Comparison of ENCODE assay signal across 12 cellular contexts in genomic region chr11:37504925-37505324, GRCh38.
DNase-seq lines count a peak whose midpoint lies in the region; ATAC-seq and TF ChIP-seq lines count a peak whose summit lies in the region.
"Had no signal": no experiment of that assay in that cellular context is flagged by ENCODE, and none has a peak within 500 bp of the region (broad histone marks: within the 10 kb centered on the region; RNA-seq: fewer than 3 reads in every experiment).

No MANE protein-coding gene starts in this region.

- H3K9me3 ChIP-seq in skeletal muscle satellite cell (replicated peaks; ENCODE audit: low read length) = no peaks in the 10 kb centered on the region

- ATAC-seq in SK-N-SH treated with all-trans-retinoic acid at 6 μM for 48 hours = peak; percentile 77
- ATAC-seq: activated T-helper 17 cell treated with anti-CD3 and anti-CD28 coated beads, Interleukin-2, amount 50 U/mL, for 72 hours had no signal

- CTCF ChIA-PET in activated CD4-positive, alpha-beta memory T cell treated with anti-CD3 and anti-CD28 coated beads, Interleukin-2, amount 10 ng/mL, durations not matched to agents 7 days and 5 days (lab: Charles Lee) = no interaction called here

- no peaks in the 10 kb centered on the region for H3K4me1 Mint-ChIP-seq in activated CD4-positive, alpha-beta memory T cell treated with anti-CD3 and anti-CD28 coated beads, Interleukin-2, amount 10 ng/mL, durations not matched to agents 7 days and 5 days
- H3K4me1 Mint-ChIP-seq in activated T-cell treated with anti-CD3 and anti-CD28 coated beads, Interleukin-2, amount 50 U/mL, for 24 hours (ENCODE audit: low read depth) = peaks cover 3% of the 10 kb centered on the region
- H3K4me1 Mint-ChIP-seq: activated T-helper 17 cell treated with anti-CD3 and anti-CD28 coated beads, Interleukin-2, amount 50 U/mL, for 72 hours had no signal

- H3K9me3 Mint-ChIP-seq in activated CD4-positive, alpha-beta memory T cell treated with anti-CD3 and anti-CD28 coated beads, Interleukin-2, amount 10 ng/mL, durations not matched to agents 7 days and 5 days = peaks cover 8% of the 10 kb centered on the region
- H3K9me3 Mint-ChIP-seq in activated T-cell treated with anti-CD3 and anti-CD28 coated beads, Interleukin-2, amount 50 U/mL, for 24 hours = peaks cover 14% of the 10 kb centered on the region
- H3K9me3 Mint-ChIP-seq: dendritic cell treated with granulocyte-macrophage colony-stimulating factor and Interleukin-4, amounts not matched to agents 40 ng/mL and 50 ng/mL, for 4 days had no signal

- no peak overlapping the region for H3K27ac Mint-ChIP-seq in activated CD4-positive, alpha-beta memory T cell treated with anti-CD3 and anti-CD28 coated beads, Interleukin-2, amount 10 ng/mL, durations not matched to agents 7 days and 5 days
- H3K27ac Mint-ChIP-seq in activated T-cell treated with anti-CD3 and anti-CD28 coated beads, Interleukin-2, amount 50 U/mL, for 24 hours = no peak overlapping the region
- H3K27ac Mint-ChIP-seq: activated T-helper 17 cell treated with anti-CD3 and anti-CD28 coated beads, Interleukin-2, amount 50 U/mL, for 72 hours; dendritic cell treated with granulocyte-macrophage colony-stimulating factor and Interleukin-4, amounts not matched to agents 40 ng/mL and 50 ng/mL, for 4 days had no signal

- H3K27me3 ChIP-seq in skeletal muscle satellite cell (ENCODE audit: control insufficient read depth, insufficient read depth, low read length) = no peaks in the 10 kb centered on the region

- no peaks in the 10 kb centered on the region for H3K27me3 Mint-ChIP-seq in activated CD4-positive, alpha-beta memory T cell treated with anti-CD3 and anti-CD28 coated beads, Interleukin-2, amount 10 ng/mL, durations not matched to agents 7 days and 5 days
- H3K27me3 Mint-ChIP-seq in activated T-cell treated with anti-CD3 and anti-CD28 coated beads, Interleukin-2, amount 50 U/mL, for 24 hours = no peaks in the 10 kb centered on the region
- H3K27me3 Mint-ChIP-seq: activated T-helper 17 cell treated with anti-CD3 and anti-CD28 coated beads, Interleukin-2, amount 50 U/mL, for 72 hours; dendritic cell treated with granulocyte-macrophage colony-stimulating factor and Interleukin-4, amounts not matched to agents 40 ng/mL and 50 ng/mL, for 4 days had no signal

- H3K36me3 Mint-ChIP-seq in activated CD4-positive, alpha-beta memory T cell treated with anti-CD3 and anti-CD28 coated beads, Interleukin-2, amount 10 ng/mL, durations not matched to agents 7 days and 5 days (ENCODE audit: low read depth) = no peaks in the 10 kb centered on the region
- no peaks in the 10 kb centered on the region for H3K36me3 Mint-ChIP-seq in activated T-cell treated with anti-CD3 and anti-CD28 coated beads, Interleukin-2, amount 50 U/mL, for 24 hours (ENCODE audit: low read depth)

- DNase-seq in HPDE6-E6E7 (ENCODE audit: extremely low spot score) = peak; percentile 48
- peak; percentile 78 for DNase-seq in fibroblast of villous mesenchyme (ENCODE audit: low read depth)
- no peak for DNase-seq in NCI-H1092 (lab: John Stamatoyannopoulos, UW)
- DNase-seq in activated CD8-positive, alpha-beta memory T cell treated with anti-CD3 and anti-CD28 coated beads, Interleukin-2, amount 50 U/mL, for 4 hours = no peak
- no peak for DNase-seq in activated CD4-positive, alpha-beta memory T cell treated with anti-CD3 and anti-CD28 coated beads, Interleukin-2, amount 10 ng/mL, durations not matched to agents 7 days and 5 days
- no peak for DNase-seq in activated T-cell treated with anti-CD3 and anti-CD28 coated beads, Interleukin-2, amount 50 U/mL, for 24 hours
- DNase-seq: activated CD4-positive, alpha-beta T cell treated with anti-CD3 and anti-CD28 coated beads for 1 hour; NCI-H2029 treated with DMSO at 0.1 percent for 48 hours had no signal

- POLR2A ChIA-PET in activated CD4-positive, alpha-beta memory T cell treated with anti-CD3 and anti-CD28 coated beads, Interleukin-2, amount 10 ng/mL, durations not matched to agents 7 days and 5 days (lab: Charles Lee) = no interaction called here

- peak overlapping the region; percentile 68 for H3K9ac ChIP-seq in skeletal muscle satellite cell (ENCODE audit: low read depth, low read length)

- H3K4me3 Mint-ChIP-seq in activated CD4-positive, alpha-beta memory T cell treated with anti-CD3 and anti-CD28 coated beads, Interleukin-2, amount 10 ng/mL, durations not matched to agents 7 days and 5 days = no peak overlapping the region
- no peak overlapping the region for H3K4me3 Mint-ChIP-seq in activated T-cell treated with anti-CD3 and anti-CD28 coated beads, Interleukin-2, amount 50 U/mL, for 24 hours
- H3K4me3 Mint-ChIP-seq: activated T-helper 17 cell treated with anti-CD3 and anti-CD28 coated beads, Interleukin-2, amount 50 U/mL, for 72 hours; dendritic cell treated with granulocyte-macrophage colony-stimulating factor and Interleukin-4, amounts not matched to agents 40 ng/mL and 50 ng/mL, for 4 days had no signal

- H3K4me3 ChIP-seq in fibroblast of villous mesenchyme (ENCODE audit: low read depth, low read length) (no peak overlapping the region), skeletal muscle satellite cell (ENCODE audit: low read length) (peak overlapping the region; percentile 46)

- no peak for TF ChIP-seq CTCF in fibroblast of villous mesenchyme (IDR thresholded peaks at IDR 0.05; ENCODE audit: insufficient read depth, low read depth, low read length)

- no peaks in the 10 kb centered on the region for H3K36me3 ChIP-seq in skeletal muscle satellite cell (ENCODE audit: insufficient read depth, low read length)

- peak overlapping the region; percentile 77 for H3K4me2 ChIP-seq in skeletal muscle satellite cell (ENCODE audit: low read length)

- peaks cover 42% of the 10 kb centered on the region for H3K4me1 ChIP-seq in skeletal muscle satellite cell (ENCODE audit: control insufficient read depth, insufficient read depth, low read length)

TF ChIP-seq in SK-N-SH treated with all-trans-retinoic acid at 6 μM for 48 hours, 23 proteins besides CTCF, POLR2A, EP300 and RAD21:
- TF ChIP-seq PATZ1 (CRISPR knock-in tag; IDR thresholded peaks at IDR 0.05; ENCODE audit: borderline replicate concordance) = peak; percentile 43; the same call in 1 of the 2 replicates
- TF ChIP-seq ISL1 (CRISPR knock-in tag; IDR thresholded peaks at IDR 0.05) = peak; percentile 68
- no peak for TF ChIP-seq ZC3H10 (CRISPR knock-in tag; IDR thresholded peaks at IDR 0.05)
- no peak for TF ChIP-seq RARB (CRISPR knock-in tag; IDR thresholded peaks at IDR 0.05)
- TF ChIP-seq BACH2 (CRISPR knock-in tag; IDR thresholded peaks at IDR 0.05; ENCODE audit: borderline replicate concordance) = no peak

Comparison
In these comparisons a context has a peak if more than half of its experiments do, and no peak if none do; other contexts are left out.
1. DNase-seq: peak in HPDE6-E6E7 (single experiment) and fibroblast of villous mesenchyme (single experiment); none in NCI-H1092 (single experiment), activated CD8-positive, alpha-beta memory T cell treated with anti-CD3 and anti-CD28 coated beads, Interleukin-2, amount 50 U/mL, for 4 hours (single experiment), activated CD4-positive, alpha-beta memory T cell treated with anti-CD3 and anti-CD28 coated beads, Interleukin-2, amount 10 ng/mL, durations not matched to agents 7 days and 5 days (single experiment) and activated T-cell treated with anti-CD3 and anti-CD28 coated beads, Interleukin-2, amount 50 U/mL, for 24 hours (single experiment).